Comparison of ENCODE assay signal across 19 cellular contexts in the genomic region with DNA sequence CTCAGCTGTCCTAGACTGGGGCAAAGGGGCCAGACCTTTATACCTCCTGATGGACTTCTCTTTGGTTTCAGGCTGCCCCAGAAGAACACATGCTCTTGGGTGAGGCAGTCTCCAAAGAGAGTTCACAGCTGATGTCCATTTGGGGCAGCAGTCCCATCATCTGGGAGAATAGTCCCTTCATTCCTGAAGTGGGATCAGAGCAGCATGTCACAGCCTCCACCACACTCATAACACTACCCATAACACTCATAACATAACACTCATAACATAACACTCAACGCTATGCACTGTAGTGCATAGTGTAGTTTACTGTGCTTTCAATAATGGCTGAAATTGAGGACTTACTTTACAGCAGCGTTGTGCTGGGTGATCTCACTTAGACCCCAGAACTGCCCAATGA. TPM values are rescaled to one million over a fixed set of nuclear protein-coding genes. Genes with fewer than 3 reads are reported as not detected.
DNase-seq lines count a peak whose midpoint lies in the region; ATAC-seq lines count a peak whose summit lies in the region.
"Had no signal": no experiment of that assay in that cellular context is flagged by ENCODE, and none has a peak within 500 bp of the region (broad histone marks: within the 10 kb centered on the region; RNA-seq: fewer than 3 reads in every experiment).

No MANE protein-coding gene starts in this region.

- no peaks in the 10 kb centered on the region for H3K27me3 Mint-ChIP-seq in CD4-positive, alpha-beta memory T cell

- no peaks in the 10 kb centered on the region for H3K27me3 ChIP-seq in CD4-positive, alpha-beta memory T cell (ENCODE audit: insufficient read depth, low read length)
- H3K27me3 ChIP-seq: colonic mucosa had no signal

- H3K9me3 ChIP-seq in CD4-positive, alpha-beta memory T cell (ENCODE audit: control insufficient read depth in 1 of 2, low read length in 2 of 2) = no peaks in the 10 kb centered on the region
- H3K9me3 ChIP-seq: Caco-2, colonic mucosa had no signal

- no peaks in the 10 kb centered on the region for H3K36me3 ChIP-seq in CD4-positive, alpha-beta memory T cell (ENCODE audit: insufficient read depth, low read length)
- H3K36me3 ChIP-seq: colonic mucosa had no signal

- ATAC-seq in GM18858 (IDR thresholded peaks at IDR 0.05; ENCODE audit: unreplicated experiment) (peak; percentile 76), HG02759 (IDR thresholded peaks at IDR 0.05; ENCODE audit: unreplicated experiment) (peak; percentile 58), HG03442 (IDR thresholded peaks at IDR 0.05; ENCODE audit: unreplicated experiment) (peak; percentile 74), HG03457 (IDR thresholded peaks at IDR 0.05; ENCODE audit: unreplicated experiment) (no peak)

- peak overlapping the region in 2 of 8 donors; percentile 4 to 22 for H3K4me3 Mint-ChIP-seq in CD4-positive, alpha-beta memory T cell
- H3K4me3 Mint-ChIP-seq: nephron had no signal

- intact Hi-C loops in CD4-positive, alpha-beta memory T cell (cut with micrococcal nuclease) = loop anchor here (10.0 kb wide), 2 partner anchors 543 to 583 kb away; a partner anchor contains a TSS

- DNase-seq in CD4-positive, alpha-beta memory T cell = no peak
- DNase-seq in stimulated activated CD4-positive, alpha-beta T cell treated with anti-CD3 and anti-CD28 coated beads, Interleukin-15, amount 100 ng/mL, for 24 hours = no peak
- no peak for DNase-seq in activated CD8-positive, alpha-beta memory T cell treated with anti-CD3 and anti-CD28 coated beads for 24 hours
- no peak for DNase-seq in activated gamma-delta T cell treated with Interleukin-2 at 50 U/mL for 16 hours
- DNase-seq: activated CD4-positive, alpha-beta T cell treated with anti-CD3 and anti-CD28 coated beads for 4 hours; activated effector memory CD4-positive, alpha-beta T cell treated with anti-CD3 and anti-CD28 coated beads, Interleukin-2, amount 50 U/mL, for 16 hours; Caco-2; colonic mucosa; erythroblast; H7; NCI-H1694 treated with DMSO at 0.1 percent for 48 hours; NCI-H446 treated with DMSO at 0.1 percent for 48 hours; Right ventricle myocardium superior had no signal

- no peak overlapping the region for H3K4me3 ChIP-seq in CD4-positive, alpha-beta memory T cell (ENCODE audit: low read length in 2 of 2)
- H3K4me3 ChIP-seq: colonic mucosa, lung had no signal

- POLR2A ChIA-PET in CD4-positive, alpha-beta memory T cell (lab: Charles Lee; ENCODE audit: partially characterized antibody) = interaction anchor here (2.0 to 3.9 kb wide), 3 partner anchors 10 to 37 kb away, joined by 5 to 33 read pairs (median 16); a partner anchor contains a TSS

- peaks cover 69% of the 10 kb centered on the region for H3K4me1 ChIP-seq in CD4-positive, alpha-beta memory T cell (ENCODE audit: insufficient read depth, low read length)
- H3K4me1 ChIP-seq: Caco-2 had no signal

- no peak overlapping the region for H3K27ac ChIP-seq in CD4-positive, alpha-beta memory T cell (ENCODE audit: low read depth, low read length)
- H3K27ac ChIP-seq: colonic mucosa had no signal

- H3K36me3 Mint-ChIP-seq in CD4-positive, alpha-beta memory T cell = no peaks in the 10 kb centered on the region

- CTCF ChIA-PET in CD4-positive, alpha-beta memory T cell (lab: Charles Lee; ENCODE audit: partially characterized antibody) = interaction anchor here (2.8 kb wide), 1 partner anchor 36 kb away, joined by 9 read pairs; a partner anchor contains a TSS

- H3K27ac Mint-ChIP-seq in CD4-positive, alpha-beta memory T cell = peak overlapping the region in 4 of 7 donors; percentile 62 to 84 (median 72)
- H3K27ac Mint-ChIP-seq: nephron had no signal

- H3K4me1 Mint-ChIP-seq in CD4-positive, alpha-beta memory T cell = peaks cover 51 to 74% (median 68%) of the 10 kb centered on the region in 4 donors

- peaks cover 0 to 2% (median 0%) of the 10 kb centered on the region in 8 donors for H3K9me3 Mint-ChIP-seq in CD4-positive, alpha-beta memory T cell
- H3K9me3 Mint-ChIP-seq: nephron had no signal

RNA-seq across cellular contexts. Expression of a gene that starts 36.7 kb away (rescaled TPM):
- 10 to 100 TPM; 67.1 to 69.1 TPM for total RNA-seq in CD4-positive, alpha-beta memory T cell
- 10 to 100 TPM; 64.5 to 89.4 TPM for polyA plus RNA-seq in CD4-positive, alpha-beta memory T cell
